ENCODE assay signal across 14 cellular contexts in the genomic region with DNA sequence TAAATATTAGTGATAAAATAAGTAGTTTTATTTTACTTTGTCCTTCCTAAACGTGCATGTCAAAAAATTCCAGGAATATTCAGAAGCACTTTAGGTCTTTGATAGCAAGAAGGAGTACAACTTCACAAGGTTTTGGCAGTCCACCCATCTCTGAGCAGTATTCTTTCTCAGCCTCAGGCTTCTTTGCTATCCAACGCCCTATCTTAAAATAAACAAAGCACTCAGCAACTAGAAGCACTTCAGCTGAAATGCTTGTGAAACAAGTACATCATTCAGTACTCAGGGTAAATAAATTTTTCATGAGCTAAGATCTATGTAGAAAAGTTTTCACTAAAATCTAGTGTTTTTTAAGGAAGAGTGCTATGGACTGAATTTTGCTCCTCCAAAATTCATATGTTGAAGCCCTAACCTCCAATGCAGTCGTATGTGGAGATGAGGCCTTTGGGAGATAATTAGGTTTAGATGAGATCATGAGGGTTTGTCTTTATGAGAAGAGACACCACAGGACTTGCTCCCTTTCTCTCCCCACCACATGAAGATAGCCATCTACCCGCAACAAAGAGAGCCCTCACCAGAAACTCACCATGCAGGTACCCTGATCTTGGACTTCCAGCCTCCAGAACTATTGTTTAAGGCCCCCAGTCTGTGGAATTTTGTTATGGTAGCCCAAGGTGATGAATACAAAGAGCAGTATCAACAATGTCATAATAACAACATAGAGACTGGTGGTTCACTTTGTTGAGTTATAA.
A peak's percentile ranks its signal among the peaks of the same experiment; 100 is the strongest.
DNase-seq lines count a peak whose midpoint lies in the region; ATAC-seq, FAIRE-seq and TF ChIP-seq lines count a peak whose summit lies in the region.
"Had no signal": no experiment of that assay in that cellular context is flagged by ENCODE, and none has a peak within 500 bp of the region (broad histone marks: within the 10 kb centered on the region; RNA-seq: fewer than 3 reads in every experiment).

No MANE protein-coding gene starts in this region.

- no peak for FAIRE-seq in A549 (lab: Jason Lieb, UNC)

- no peak for TF ChIP-seq POLR2A in A549 (IDR thresholded peaks at IDR 0.05; ENCODE audit: low read length)

- no peak overlapping the region for H3K18ac ChIP-seq in neuronal stem cell (ENCODE audit: low read length)

- no peak overlapping the region for H2BK15ac ChIP-seq in neuronal stem cell (ENCODE audit: low read length)

- POLR2A ChIA-PET in A549 (lab: Yijun Ruan, JAX) = no interaction called here

- H2AK5ac ChIP-seq in neuronal stem cell (ENCODE audit: low read depth, low read length) = no peak overlapping the region

- CTCF ChIA-PET in A549 (lab: Yijun Ruan, JAX) = no interaction called here

- H3K4me2 ChIP-seq in A549 (0 out of 3 replicates have a peak overlapping the region, but pooled peaks have one; percentile 29), neuronal stem cell (ENCODE audit: insufficient read depth, low read length, poor library complexity, severe bottlenecking) (no peak overlapping the region)

- H3K4me1 ChIP-seq in A549 (0 out of 3 replicates have a peak, but pooled peaks cover 5% of the 10 kb centered on the region), neuronal stem cell (ENCODE audit: control insufficient read depth in 2 of 2, insufficient read depth in 1 of 2, low read depth in 1 of 2, low read length in 2 of 2) (no peaks in the 10 kb centered on the region)

- ATAC-seq in A549 (no peak), HG03520 (IDR thresholded peaks at IDR 0.05; ENCODE audit: unreplicated experiment) (no peak)
- ATAC-seq: PC-3 had no signal

- H3K36me3 ChIP-seq in neuronal stem cell (replicated peaks in 1 of 2; ENCODE audit: control insufficient read depth in 2 of 2, insufficient read depth in 2 of 2, low read length in 2 of 2) = no peaks in the 10 kb centered on the region

- 39% methylated on average over 4 of the region's 4 CpGs for WGBS in A549 (ENCODE audit: missing lambda C conversion rate)
- WGBS in neuronal stem cell (ENCODE audit: extremely low coverage in 2 of 2, insufficient read length in 2 of 2, insufficient replicate concordance in 1 of 2), 2 donors = no CpG with 5 or more reads among the region's 4 CpGs

- H2BK5ac ChIP-seq in neuronal stem cell (ENCODE audit: low read length) = no peak overlapping the region

- H3K9me3 ChIP-seq in A549 (peaks cover 4% of the 10 kb centered on the region; the same call in 1 of the 3 replicates), neuronal stem cell (replicated peaks in 1 of 2; ENCODE audit: control insufficient read depth in 2 of 2, insufficient read depth in 1 of 2, low read depth in 1 of 2, low read length in 2 of 2) (peaks cover 0 to 2% of the 10 kb centered on the region in 2 donors)

- H3K14ac ChIP-seq in neuronal stem cell (ENCODE audit: low read length) = no peak overlapping the region

- no peak overlapping the region for H3K9ac ChIP-seq in neuronal stem cell (ENCODE audit: low read depth, low read length, poor library complexity)

- TF ChIP-seq RAD21 in A549 (conservative IDR thresholded peaks at IDR 0.05 in 1 of 2, IDR thresholded peaks at IDR 0.05 in 1 of 2) = no peak

- no peaks in the 10 kb centered on the region for H3K79me1 ChIP-seq in neuronal stem cell (ENCODE audit: low read depth, low read length)

- no peak overlapping the region for H2BK12ac ChIP-seq in neuronal stem cell (ENCODE audit: low read length)

- H4K91ac ChIP-seq in neuronal stem cell (ENCODE audit: low read depth, low read length, poor library complexity) = no peak overlapping the region

- H2BK120ac ChIP-seq in neuronal stem cell (ENCODE audit: low read depth, low read length) = no peak overlapping the region

- TF ChIP-seq CTCF in A549 (IDR thresholded peaks at IDR 0.05) (no peak), fibroblast of the aortic adventitia (IDR thresholded peaks at IDR 0.05; ENCODE audit: insufficient read depth, low read length) (no peak)

- no peak overlapping the region for H4K8ac ChIP-seq in neuronal stem cell (ENCODE audit: low read depth, low read length)

- DNase-seq in A549 (ENCODE audit: low read depth in 1 of 2, low spot score in 1 of 2) (no peak), ELF-1 (ENCODE audit: low read depth, low spot score) (peak; percentile 24), NCI-H2196 treated with DMSO at 0.1 percent for 48 hours (lab: John Stamatoyannopoulos, UW; ENCODE audit: unreplicated experiment) (peak; percentile 2), fibroblast of the aortic adventitia (ENCODE audit: low read depth) (peak; percentile 11), NCI-H2029 (lab: John Stamatoyannopoulos, UW) (no peak), dermis blood vessel endothelial cell (no peak), neuronal stem cell (ENCODE audit: low spot score) (no peak)
- DNase-seq: DND-41, H7, Karpas-422, NCI-H2029 treated with DMSO at 0.1 percent for 48 hours, NCI-H748 treated with DMSO at 0.1 percent for 48 hours, PC-3 had no signal

- no peak overlapping the region for H3K4ac ChIP-seq in neuronal stem cell (ENCODE audit: low read length)

- H3K23ac ChIP-seq in neuronal stem cell (ENCODE audit: low read depth, low read length, poor library complexity) = no peak overlapping the region

- no peak for TF ChIP-seq EP300 in A549 (IDR thresholded peaks at IDR 0.05)

- H2AFZ ChIP-seq in neuronal stem cell (ENCODE audit: low read length) = no peak overlapping the region

- H3K4me3 ChIP-seq in A549 = no peak overlapping the region
- H3K4me3 ChIP-seq in fibroblast of the aortic adventitia (ENCODE audit: low read depth, low read length) = no peak overlapping the region
- H3K4me3 ChIP-seq in neuronal stem cell (ENCODE audit: low read length in 2 of 2) = no peak overlapping the region

- no peak overlapping the region for H3K27ac ChIP-seq in A549
- H3K27ac ChIP-seq in neuronal stem cell (replicated peaks; ENCODE audit: low read length) = no peak overlapping the region

- no peaks in the 10 kb centered on the region for H3K27me3 ChIP-seq in neuronal stem cell (ENCODE audit: control insufficient read depth in 3 of 3, insufficient read depth in 3 of 3, low read depth in 1 of 3, low read length in 3 of 3)

TF ChIP-seq in A549, 52 proteins besides CTCF, POLR2A, EP300 and RAD21:
- TF ChIP-seq JUN (IDR thresholded peaks at IDR 0.05) (no peak), HOXB5 (CRISPR knock-in tag; IDR thresholded peaks at IDR 0.05) (no peak), CBX8 (IDR thresholded peaks at IDR 0.05) (no peak), ZC3H11A (IDR thresholded peaks at IDR 0.05) (no peak), BHLHE40 (IDR thresholded peaks at IDR 0.05; ENCODE audit: low read depth, low read length) (no peak), HOXA7 (CRISPR knock-in tag; IDR thresholded peaks at IDR 0.05) (no peak), JUNB (IDR thresholded peaks at IDR 0.05) (no peak), CHD2 (IDR thresholded peaks at IDR 0.05; ENCODE audit: low read length, partially characterized antibody) (no peak), MAFK (IDR thresholded peaks at IDR 0.05; ENCODE audit: partially characterized antibody) (no peak), ESRRA (IDR thresholded peaks at IDR 0.05; ENCODE audit: borderline replicate concordance, low read length) (no peak), ZSCAN20 (CRISPR knock-in tag; IDR thresholded peaks at IDR 0.05) (no peak)
- TF ChIP-seq, protein P1, sequence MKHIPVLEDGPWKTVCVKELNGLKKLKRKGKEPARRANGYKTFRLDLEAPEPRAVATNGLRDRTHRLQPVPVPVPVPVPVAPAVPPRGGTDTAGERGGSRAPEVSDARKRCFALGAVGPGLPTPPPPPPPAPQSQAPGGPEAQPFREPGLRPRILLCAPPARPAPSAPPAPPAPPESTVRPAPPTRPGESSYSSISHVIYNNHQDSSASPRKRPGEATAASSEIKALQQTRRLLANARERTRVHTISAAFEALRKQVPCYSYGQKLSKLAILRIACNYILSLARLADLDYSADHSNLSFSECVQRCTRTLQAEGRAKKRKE (CRISPR knock-in tag; IDR thresholded peaks at IDR 0.05; ENCODE audit: low read depth) = no peak
- TF ChIP-seq, protein P2, sequence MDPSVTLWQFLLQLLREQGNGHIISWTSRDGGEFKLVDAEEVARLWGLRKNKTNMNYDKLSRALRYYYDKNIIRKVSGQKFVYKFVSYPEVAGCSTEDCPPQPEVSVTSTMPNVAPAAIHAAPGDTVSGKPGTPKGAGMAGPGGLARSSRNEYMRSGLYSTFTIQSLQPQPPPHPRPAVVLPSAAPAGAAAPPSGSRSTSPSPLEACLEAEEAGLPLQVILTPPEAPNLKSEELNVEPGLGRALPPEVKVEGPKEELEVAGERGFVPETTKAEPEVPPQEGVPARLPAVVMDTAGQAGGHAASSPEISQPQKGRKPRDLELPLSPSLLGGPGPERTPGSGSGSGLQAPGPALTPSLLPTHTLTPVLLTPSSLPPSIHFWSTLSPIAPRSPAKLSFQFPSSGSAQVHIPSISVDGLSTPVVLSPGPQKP (IDR thresholded peaks at IDR 0.05; ENCODE audit: low read depth, low read length) = no peak
- TF ChIP-seq, protein P3, sequence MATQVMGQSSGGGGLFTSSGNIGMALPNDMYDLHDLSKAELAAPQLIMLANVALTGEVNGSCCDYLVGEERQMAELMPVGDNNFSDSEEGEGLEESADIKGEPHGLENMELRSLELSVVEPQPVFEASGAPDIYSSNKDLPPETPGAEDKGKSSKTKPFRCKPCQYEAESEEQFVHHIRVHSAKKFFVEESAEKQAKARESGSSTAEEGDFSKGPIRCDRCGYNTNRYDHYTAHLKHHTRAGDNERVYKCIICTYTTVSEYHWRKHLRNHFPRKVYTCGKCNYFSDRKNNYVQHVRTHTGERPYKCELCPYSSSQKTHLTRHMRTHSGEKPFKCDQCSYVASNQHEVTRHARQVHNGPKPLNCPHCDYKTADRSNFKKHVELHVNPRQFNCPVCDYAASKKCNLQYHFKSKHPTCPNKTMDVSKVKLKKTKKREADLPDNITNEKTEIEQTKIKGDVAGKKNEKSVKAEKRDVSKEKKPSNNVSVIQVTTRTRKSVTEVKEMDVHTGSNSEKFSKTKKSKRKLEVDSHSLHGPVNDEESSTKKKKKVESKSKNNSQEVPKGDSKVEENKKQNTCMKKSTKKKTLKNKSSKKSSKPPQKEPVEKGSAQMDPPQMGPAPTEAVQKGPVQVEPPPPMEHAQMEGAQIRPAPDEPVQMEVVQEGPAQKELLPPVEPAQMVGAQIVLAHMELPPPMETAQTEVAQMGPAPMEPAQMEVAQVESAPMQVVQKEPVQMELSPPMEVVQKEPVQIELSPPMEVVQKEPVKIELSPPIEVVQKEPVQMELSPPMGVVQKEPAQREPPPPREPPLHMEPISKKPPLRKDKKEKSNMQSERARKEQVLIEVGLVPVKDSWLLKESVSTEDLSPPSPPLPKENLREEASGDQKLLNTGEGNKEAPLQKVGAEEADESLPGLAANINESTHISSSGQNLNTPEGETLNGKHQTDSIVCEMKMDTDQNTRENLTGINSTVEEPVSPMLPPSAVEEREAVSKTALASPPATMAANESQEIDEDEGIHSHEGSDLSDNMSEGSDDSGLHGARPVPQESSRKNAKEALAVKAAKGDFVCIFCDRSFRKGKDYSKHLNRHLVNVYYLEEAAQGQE (IDR thresholded peaks at IDR 0.05) = no peak

Comparison
In these comparisons a context has a peak if more than half of its experiments do, and no peak if none do; other contexts are left out.
1. DNase-seq: peak in ELF-1 (single experiment), NCI-H2196 treated with DMSO at 0.1 percent for 48 hours (single experiment) and fibroblast of the aortic adventitia (single experiment); none in A549 (0 of 2), NCI-H2029 (single experiment), dermis blood vessel endothelial cell (single experiment) and neuronal stem cell (single experiment).